In the genomic region with DNA sequence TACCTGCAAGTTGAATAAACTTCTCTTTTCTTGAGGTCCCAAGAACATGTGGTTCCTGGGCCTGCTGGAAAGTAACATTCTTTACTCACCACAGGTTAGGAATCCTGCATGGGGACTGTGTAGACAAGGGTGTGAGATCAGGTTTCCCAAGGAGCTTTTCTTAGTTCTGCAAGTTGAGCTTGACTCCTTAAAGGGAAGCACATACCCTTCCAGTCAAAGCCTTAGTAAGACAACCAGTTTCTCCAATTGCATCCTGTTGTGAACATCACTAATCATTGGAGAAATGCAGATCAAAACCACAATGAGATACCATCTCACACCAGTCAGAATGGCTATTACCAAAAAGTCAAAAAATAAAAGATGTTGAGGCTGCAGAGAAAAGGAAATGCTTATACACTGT, we compare ENCODE assay signal across 15 cellular contexts.
"Had no signal": no experiment of that assay in that cellular context is flagged by ENCODE, and none has a peak within 500 bp of the region (broad histone marks: within the 10 kb centered on the region; RNA-seq: fewer than 3 reads in every experiment).

No MANE protein-coding gene starts in this region.

- H3K9me3 ChIP-seq: adrenal gland, breast epithelium, sigmoid colon, upper lobe of right lung had no signal

- H3K4me1 ChIP-seq: adrenal gland, breast epithelium, sigmoid colon, upper lobe of right lung had no signal

- DNase-seq: activated CD4-positive, alpha-beta T cell treated with anti-CD3 and anti-CD28 coated beads, Interleukin-2, amount 50 U/mL, for 1 hour; activated CD4-positive, CD25-positive, alpha-beta regulatory T cell; activated naive CD4-positive, alpha-beta T cell treated with anti-CD3 and anti-CD28 coated beads, Interleukin-2, amount 50 U/mL, for 16 hours; adrenal gland; dorsolateral prefrontal cortex; islet precursor cell; sigmoid colon; stimulated activated CD4-positive, alpha-beta T cell treated with anti-CD3 and anti-CD28 coated beads, Interleukin-2, amount 100 ng/mL, for 48 hours; stimulated activated naive CD4-positive, alpha-beta T cell treated with Interleukin-2 at 50 U/mL for 16 hours; T-helper 17 cell; upper lobe of right lung had no signal

- ATAC-seq: left lobe of liver, T-helper 17 cell, upper lobe of right lung had no signal

- H3K27ac Mint-ChIP-seq: memory B cell, T-helper 17 cell had no signal

- H3K27me3 Mint-ChIP-seq: T-helper 17 cell had no signal

- H3K4me3 ChIP-seq: adrenal gland, breast epithelium, dorsolateral prefrontal cortex, sigmoid colon, upper lobe of right lung had no signal

- H3K36me3 ChIP-seq: adrenal gland, breast epithelium, sigmoid colon, upper lobe of right lung had no signal

- H3K27ac ChIP-seq: adrenal gland, breast epithelium, sigmoid colon, upper lobe of right lung had no signal

- H3K36me3 Mint-ChIP-seq: memory B cell had no signal

- H3K27me3 ChIP-seq: adrenal gland, breast epithelium, dorsolateral prefrontal cortex, sigmoid colon, upper lobe of right lung had no signal

- H3K4me3 Mint-ChIP-seq: memory B cell, T-helper 17 cell had no signal

- FAIRE-seq: TTC549 had no signal

- H3K9me3 Mint-ChIP-seq: memory B cell had no signal
